Comparison of ENCODE assay signal across 20 cellular contexts in the genomic region with DNA sequence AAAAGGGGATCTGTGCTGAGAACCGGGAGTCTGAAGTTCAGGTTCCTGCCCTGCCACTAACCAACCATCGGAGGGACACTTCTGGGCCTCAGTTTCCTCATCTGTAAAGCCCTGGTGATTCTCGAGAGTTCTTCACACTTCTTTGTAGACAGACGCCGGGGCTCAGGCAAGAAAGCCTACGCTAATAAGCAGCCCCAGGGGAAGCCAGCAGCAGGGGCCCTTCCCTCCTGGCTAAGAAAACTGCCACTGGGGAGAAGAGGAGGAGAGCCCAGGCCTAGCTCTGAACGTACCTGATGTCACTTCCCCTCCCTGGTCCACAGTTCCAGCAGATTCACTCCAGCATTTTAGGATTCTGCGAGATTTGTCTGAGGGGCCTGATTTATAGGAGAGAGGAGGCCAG.
A peak's percentile ranks its signal among the peaks of the same experiment; 100 is the strongest.
DNase-seq lines count a peak whose midpoint lies in the region; ATAC-seq and TF ChIP-seq lines count a peak whose summit lies in the region.
"Had no signal": no experiment of that assay in that cellular context is flagged by ENCODE, and none has a peak within 500 bp of the region (broad histone marks: within the 10 kb centered on the region; RNA-seq: fewer than 3 reads in every experiment).

No MANE protein-coding gene starts in this region.

- H3K27ac ChIP-seq in HEK293 (ENCODE audit: extremely low read depth, low read depth, low read length): no peak overlapping the region
- H3K27ac ChIP-seq in cingulate gyrus (ENCODE audit: low read depth, low read length): peak overlapping the region; percentile 65
- H3K27ac ChIP-seq: KMS-11, PC-9, SJCRH30 had no signal

- H3K4me1 ChIP-seq in HEK293 (ENCODE audit: control insufficient read depth, insufficient read depth, low read length): no peaks in the 10 kb centered on the region
- H3K4me1 ChIP-seq: SJCRH30 had no signal

- H3K9me3 ChIP-seq in HEK293 (ENCODE audit: control insufficient read depth, insufficient read depth, low read depth, low read length): no peaks in the 10 kb centered on the region
- H3K9me3 ChIP-seq: SJCRH30 had no signal

- DNase-seq in NCI-H1436 (lab: John Stamatoyannopoulos, UW): peak; percentile 9
- DNase-seq in memory B cell (ENCODE audit: low spot score in 2 of 2): no peak
- DNase-seq in central memory CD4-positive, alpha-beta T cell: no peak
- DNase-seq in NCI-H2196 (lab: John Stamatoyannopoulos, UW; ENCODE audit: unreplicated experiment): no peak
- no peak for DNase-seq in NOMO-1 (lab: John Stamatoyannopoulos, UW; ENCODE audit: unreplicated experiment in 2 of 2)
- DNase-seq: CD4-positive, CD25-positive, alpha-beta regulatory T cell; H9; NCI-H1048; NCI-H187; NCI-H2081 treated with DMSO at 0.1 percent for 48 hours; NCI-H345; NCI-H510A treated with DMSO at 0.1 percent for 48 hours; NK-92 treated with Interleukin-12 subunit alpha and Interleukin-12 subunit beta, amount 100 ng/mL, for 24 hours; PC-9; SJCRH30 had no signal

- H3K9me3 Mint-ChIP-seq in memory B cell: no peaks in the 10 kb centered on the region

- peak overlapping the region; percentile 9 for H3K27ac Mint-ChIP-seq in memory B cell
- H3K27ac Mint-ChIP-seq: CD4-positive, CD25-positive, alpha-beta regulatory T cell; GM23338 had no signal

- no peak for ATAC-seq in memory B cell (ENCODE audit: low read depth)
- ATAC-seq: GM23338, Right ventricle myocardium inferior had no signal

- no peaks in the 10 kb centered on the region for H3K36me3 Mint-ChIP-seq in memory B cell
- H3K36me3 Mint-ChIP-seq: CD4-positive, CD25-positive, alpha-beta regulatory T cell had no signal

- no peak for TF ChIP-seq CTCF in HEK293 (tag by site-specific recombination; IDR thresholded peaks at IDR 0.05)

- peaks cover 1% of the 10 kb centered on the region for H3K27me3 Mint-ChIP-seq in memory B cell

- no peaks in the 10 kb centered on the region for H3K36me3 ChIP-seq in HEK293 (ENCODE audit: control insufficient read depth in 2 of 2, insufficient read depth in 1 of 2, low read length in 2 of 2)
- H3K36me3 ChIP-seq: SJCRH30 had no signal

- CTCF ChIA-PET in HEK293 (lab: Yijun Ruan, JAX): interaction anchor here (1.1 to 2.6 kb wide), 2 partner anchors 20 to 33 kb away, joined by 4 to 11 read pairs; no protein-coding TSS in a partner anchor

- H3K4me1 Mint-ChIP-seq in memory B cell: peaks cover 39% of the 10 kb centered on the region
- H3K4me1 Mint-ChIP-seq: CD4-positive, CD25-positive, alpha-beta regulatory T cell had no signal

- POLR2A ChIA-PET in HEK293 (lab: Yijun Ruan, JAX): no interaction called here

- no peak overlapping the region for H3K4me3 ChIP-seq in HEK293 (ENCODE audit: low read depth, low read length)
- H3K4me3 ChIP-seq: GM23338, PC-9, SJCRH30 had no signal

- H3K4me3 Mint-ChIP-seq in memory B cell: no peak overlapping the region
- H3K4me3 Mint-ChIP-seq: CD4-positive, CD25-positive, alpha-beta regulatory T cell; GM23338; H9 had no signal

TF ChIP-seq in HEK293, 187 proteins besides CTCF, POLR2A, EP300 and RAD21:
- no peak for TF ChIP-seq MZF1 (tag by site-specific recombination; IDR thresholded peaks at IDR 0.05; ENCODE audit: borderline replicate concordance)
- TF ChIP-seq ZIC2 (tag by site-specific recombination; IDR thresholded peaks at IDR 0.05): peak; percentile 33; the same call in 1 of the 2 replicates
